In the genomic region with DNA sequence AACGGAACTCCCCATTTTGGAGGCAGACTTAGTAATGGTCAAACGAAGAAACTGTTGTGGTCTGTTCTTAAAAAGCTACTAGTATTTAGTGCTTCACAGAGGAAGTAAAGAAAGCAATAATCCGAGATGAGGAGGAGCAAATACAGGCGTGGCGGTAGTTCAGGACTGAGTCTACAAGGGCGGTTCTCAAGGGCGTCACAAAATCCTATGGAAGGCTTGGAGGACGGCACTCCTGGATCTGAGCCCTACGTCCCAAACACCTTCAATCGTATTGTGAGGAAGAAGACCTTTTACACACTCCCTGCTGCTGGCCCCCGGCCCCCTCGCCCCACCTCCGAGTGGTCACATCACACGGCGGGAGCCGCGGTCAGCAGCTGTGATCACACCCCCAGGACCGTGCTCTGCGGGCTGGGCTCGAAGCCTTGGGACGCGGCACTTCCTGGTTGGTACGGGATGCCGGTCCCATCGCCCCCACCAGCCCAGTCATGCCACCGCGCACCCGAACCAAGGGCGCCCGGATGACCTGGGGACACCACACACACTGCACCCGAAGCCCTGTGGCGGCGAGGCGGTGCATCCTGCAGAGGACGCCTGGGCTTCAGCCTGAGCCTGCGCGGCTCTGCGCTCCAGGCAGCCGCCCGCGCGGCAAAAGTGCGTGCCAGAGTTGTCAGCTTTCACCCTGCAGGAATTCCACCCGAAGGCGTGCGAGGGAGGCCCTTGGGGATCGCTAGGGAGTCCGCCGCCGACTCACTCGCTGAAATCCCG, we compare ENCODE assay signal across 1 cellular context.
TF ChIP-seq lines count a peak whose summit lies in the region.

No MANE protein-coding gene starts in this region.

TF ChIP-seq in K562, 482 proteins besides CTCF, POLR2A, EP300 and RAD21 (continued from another document and continues in another):
- TF ChIP-seq, protein P1, sequence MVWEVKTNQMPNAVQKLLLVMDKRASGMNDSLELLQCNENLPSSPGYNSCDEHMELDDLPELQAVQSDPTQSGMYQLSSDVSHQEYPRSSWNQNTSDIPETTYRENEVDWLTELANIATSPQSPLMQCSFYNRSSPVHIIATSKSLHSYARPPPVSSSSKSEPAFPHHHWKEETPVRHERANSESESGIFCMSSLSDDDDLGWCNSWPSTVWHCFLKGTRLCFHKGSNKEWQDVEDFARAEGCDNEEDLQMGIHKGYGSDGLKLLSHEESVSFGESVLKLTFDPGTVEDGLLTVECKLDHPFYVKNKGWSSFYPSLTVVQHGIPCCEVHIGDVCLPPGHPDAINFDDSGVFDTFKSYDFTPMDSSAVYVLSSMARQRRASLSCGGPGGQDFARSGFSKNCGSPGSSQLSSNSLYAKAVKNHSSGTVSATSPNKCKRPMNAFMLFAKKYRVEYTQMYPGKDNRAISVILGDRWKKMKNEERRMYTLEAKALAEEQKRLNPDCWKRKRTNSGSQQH (CRISPR knock-in tag; IDR thresholded peaks at IDR 0.05), result 0 out of 2 replicates have a peak, but pooled peaks have one; percentile 54
- TF ChIP-seq HNRNPL (IDR thresholded peaks at IDR 0.05; ENCODE audit: low read depth, low read length), result no peak; the same call in 1 of the 2 replicates
- no peak for TF ChIP-seq DIDO1 (tag; IDR thresholded peaks at IDR 0.05; ENCODE audit: low read depth)
- TF ChIP-seq CBX1 (IDR thresholded peaks at IDR 0.05; ENCODE audit: low read depth), result no peak; the same call in 1 of the 2 replicates
- TF ChIP-seq HNRNPH1 (optimal IDR thresholded peaks at IDR 0.05; ENCODE audit: low read depth, low read length), result no peak
- no peak for TF ChIP-seq TEAD2 (tag; IDR thresholded peaks at IDR 0.05)
- no peak for TF ChIP-seq PRMT5 (CRISPR knock-in tag; IDR thresholded peaks at IDR 0.05)
- TF ChIP-seq, protein P2, sequence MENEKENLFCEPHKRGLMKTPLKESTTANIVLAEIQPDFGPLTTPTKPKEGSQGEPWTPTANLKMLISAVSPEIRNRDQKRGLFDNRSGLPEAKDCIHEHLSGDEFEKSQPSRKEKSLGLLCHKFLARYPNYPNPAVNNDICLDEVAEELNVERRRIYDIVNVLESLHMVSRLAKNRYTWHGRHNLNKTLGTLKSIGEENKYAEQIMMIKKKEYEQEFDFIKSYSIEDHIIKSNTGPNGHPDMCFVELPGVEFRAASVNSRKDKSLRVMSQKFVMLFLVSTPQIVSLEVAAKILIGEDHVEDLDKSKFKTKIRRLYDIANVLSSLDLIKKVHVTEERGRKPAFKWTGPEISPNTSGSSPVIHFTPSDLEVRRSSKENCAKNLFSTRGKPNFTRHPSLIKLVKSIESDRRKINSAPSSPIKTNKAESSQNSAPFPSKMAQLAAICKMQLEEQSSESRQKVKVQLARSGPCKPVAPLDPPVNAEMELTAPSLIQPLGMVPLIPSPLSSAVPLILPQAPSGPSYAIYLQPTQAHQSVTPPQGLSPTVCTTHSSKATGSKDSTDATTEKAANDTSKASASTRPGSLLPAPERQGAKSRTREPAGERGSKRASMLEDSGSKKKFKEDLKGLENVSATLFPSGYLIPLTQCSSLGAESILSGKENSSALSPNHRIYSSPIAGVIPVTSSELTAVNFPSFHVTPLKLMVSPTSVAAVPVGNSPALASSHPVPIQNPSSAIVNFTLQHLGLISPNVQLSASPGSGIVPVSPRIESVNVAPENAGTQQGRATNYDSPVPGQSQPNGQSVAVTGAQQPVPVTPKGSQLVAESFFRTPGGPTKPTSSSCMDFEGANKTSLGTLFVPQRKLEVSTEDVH (IDR thresholded peaks at IDR 0.05; ENCODE audit: low read depth, partially characterized antibody), result no peak
- TF ChIP-seq, protein P3, sequence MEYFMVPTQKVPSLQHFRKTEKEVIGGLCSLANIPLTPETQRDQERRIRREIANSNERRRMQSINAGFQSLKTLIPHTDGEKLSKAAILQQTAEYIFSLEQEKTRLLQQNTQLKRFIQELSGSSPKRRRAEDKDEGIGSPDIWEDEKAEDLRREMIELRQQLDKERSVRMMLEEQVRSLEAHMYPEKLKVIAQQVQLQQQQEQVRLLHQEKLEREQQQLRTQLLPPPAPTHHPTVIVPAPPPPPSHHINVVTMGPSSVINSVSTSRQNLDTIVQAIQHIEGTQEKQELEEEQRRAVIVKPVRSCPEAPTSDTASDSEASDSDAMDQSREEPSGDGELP (CRISPR knock-in tag; IDR thresholded peaks at IDR 0.05; ENCODE audit: borderline replicate concordance), result no peak; the same call in 1 of the 2 replicates
- no peak for TF ChIP-seq TFAM (CRISPR knock-in tag; conservative IDR thresholded peaks at IDR 0.05)
- no peak for TF ChIP-seq CBX2 (IDR thresholded peaks at IDR 0.05; ENCODE audit: insufficient read depth, low read length, poor library complexity, severe bottlenecking)
- peak; percentile 26 for TF ChIP-seq TAF9B (IDR thresholded peaks at IDR 0.05; ENCODE audit: partially characterized antibody)
- TF ChIP-seq, protein P4, sequence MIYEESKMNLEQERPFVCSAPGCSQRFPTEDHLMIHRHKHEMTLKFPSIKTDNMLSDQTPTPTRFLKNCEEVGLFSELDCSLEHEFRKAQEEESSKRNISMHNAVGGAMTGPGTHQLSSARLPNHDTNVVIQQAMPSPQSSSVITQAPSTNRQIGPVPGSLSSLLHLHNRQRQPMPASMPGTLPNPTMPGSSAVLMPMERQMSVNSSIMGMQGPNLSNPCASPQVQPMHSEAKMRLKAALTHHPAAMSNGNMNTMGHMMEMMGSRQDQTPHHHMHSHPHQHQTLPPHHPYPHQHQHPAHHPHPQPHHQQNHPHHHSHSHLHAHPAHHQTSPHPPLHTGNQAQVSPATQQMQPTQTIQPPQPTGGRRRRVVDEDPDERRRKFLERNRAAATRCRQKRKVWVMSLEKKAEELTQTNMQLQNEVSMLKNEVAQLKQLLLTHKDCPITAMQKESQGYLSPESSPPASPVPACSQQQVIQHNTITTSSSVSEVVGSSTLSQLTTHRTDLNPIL (CRISPR knock-in tag; IDR thresholded peaks at IDR 0.05), result no peak
- peak; percentile 43; the same call in 1 of the 2 replicates for TF ChIP-seq GABPB1 (CRISPR knock-in tag; IDR thresholded peaks at IDR 0.05)
- TF ChIP-seq, protein P5, sequence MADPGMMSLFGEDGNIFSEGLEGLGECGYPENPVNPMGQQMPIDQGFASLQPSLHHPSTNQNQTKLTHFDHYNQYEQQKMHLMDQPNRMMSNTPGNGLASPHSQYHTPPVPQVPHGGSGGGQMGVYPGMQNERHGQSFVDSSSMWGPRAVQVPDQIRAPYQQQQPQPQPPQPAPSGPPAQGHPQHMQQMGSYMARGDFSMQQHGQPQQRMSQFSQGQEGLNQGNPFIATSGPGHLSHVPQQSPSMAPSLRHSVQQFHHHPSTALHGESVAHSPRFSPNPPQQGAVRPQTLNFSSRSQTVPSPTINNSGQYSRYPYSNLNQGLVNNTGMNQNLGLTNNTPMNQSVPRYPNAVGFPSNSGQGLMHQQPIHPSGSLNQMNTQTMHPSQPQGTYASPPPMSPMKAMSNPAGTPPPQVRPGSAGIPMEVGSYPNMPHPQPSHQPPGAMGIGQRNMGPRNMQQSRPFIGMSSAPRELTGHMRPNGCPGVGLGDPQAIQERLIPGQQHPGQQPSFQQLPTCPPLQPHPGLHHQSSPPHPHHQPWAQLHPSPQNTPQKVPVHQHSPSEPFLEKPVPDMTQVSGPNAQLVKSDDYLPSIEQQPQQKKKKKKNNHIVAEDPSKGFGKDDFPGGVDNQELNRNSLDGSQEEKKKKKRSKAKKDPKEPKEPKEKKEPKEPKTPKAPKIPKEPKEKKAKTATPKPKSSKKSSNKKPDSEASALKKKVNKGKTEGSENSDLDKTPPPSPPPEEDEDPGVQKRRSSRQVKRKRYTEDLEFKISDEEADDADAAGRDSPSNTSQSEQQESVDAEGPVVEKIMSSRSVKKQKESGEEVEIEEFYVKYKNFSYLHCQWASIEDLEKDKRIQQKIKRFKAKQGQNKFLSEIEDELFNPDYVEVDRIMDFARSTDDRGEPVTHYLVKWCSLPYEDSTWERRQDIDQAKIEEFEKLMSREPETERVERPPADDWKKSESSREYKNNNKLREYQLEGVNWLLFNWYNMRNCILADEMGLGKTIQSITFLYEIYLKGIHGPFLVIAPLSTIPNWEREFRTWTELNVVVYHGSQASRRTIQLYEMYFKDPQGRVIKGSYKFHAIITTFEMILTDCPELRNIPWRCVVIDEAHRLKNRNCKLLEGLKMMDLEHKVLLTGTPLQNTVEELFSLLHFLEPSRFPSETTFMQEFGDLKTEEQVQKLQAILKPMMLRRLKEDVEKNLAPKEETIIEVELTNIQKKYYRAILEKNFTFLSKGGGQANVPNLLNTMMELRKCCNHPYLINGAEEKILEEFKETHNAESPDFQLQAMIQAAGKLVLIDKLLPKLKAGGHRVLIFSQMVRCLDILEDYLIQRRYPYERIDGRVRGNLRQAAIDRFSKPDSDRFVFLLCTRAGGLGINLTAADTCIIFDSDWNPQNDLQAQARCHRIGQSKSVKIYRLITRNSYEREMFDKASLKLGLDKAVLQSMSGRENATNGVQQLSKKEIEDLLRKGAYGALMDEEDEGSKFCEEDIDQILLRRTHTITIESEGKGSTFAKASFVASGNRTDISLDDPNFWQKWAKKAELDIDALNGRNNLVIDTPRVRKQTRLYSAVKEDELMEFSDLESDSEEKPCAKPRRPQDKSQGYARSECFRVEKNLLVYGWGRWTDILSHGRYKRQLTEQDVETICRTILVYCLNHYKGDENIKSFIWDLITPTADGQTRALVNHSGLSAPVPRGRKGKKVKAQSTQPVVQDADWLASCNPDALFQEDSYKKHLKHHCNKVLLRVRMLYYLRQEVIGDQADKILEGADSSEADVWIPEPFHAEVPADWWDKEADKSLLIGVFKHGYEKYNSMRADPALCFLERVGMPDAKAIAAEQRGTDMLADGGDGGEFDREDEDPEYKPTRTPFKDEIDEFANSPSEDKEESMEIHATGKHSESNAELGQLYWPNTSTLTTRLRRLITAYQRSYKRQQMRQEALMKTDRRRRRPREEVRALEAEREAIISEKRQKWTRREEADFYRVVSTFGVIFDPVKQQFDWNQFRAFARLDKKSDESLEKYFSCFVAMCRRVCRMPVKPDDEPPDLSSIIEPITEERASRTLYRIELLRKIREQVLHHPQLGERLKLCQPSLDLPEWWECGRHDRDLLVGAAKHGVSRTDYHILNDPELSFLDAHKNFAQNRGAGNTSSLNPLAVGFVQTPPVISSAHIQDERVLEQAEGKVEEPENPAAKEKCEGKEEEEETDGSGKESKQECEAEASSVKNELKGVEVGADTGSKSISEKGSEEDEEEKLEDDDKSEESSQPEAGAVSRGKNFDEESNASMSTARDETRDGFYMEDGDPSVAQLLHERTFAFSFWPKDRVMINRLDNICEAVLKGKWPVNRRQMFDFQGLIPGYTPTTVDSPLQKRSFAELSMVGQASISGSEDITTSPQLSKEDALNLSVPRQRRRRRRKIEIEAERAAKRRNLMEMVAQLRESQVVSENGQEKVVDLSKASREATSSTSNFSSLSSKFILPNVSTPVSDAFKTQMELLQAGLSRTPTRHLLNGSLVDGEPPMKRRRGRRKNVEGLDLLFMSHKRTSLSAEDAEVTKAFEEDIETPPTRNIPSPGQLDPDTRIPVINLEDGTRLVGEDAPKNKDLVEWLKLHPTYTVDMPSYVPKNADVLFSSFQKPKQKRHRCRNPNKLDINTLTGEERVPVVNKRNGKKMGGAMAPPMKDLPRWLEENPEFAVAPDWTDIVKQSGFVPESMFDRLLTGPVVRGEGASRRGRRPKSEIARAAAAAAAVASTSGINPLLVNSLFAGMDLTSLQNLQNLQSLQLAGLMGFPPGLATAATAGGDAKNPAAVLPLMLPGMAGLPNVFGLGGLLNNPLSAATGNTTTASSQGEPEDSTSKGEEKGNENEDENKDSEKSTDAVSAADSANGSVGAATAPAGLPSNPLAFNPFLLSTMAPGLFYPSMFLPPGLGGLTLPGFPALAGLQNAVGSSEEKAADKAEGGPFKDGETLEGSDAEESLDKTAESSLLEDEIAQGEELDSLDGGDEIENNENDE (IDR thresholded peaks at IDR 0.05; ENCODE audit: low read depth, low read length), result no peak
- TF ChIP-seq KLF6 (CRISPR knock-in tag; IDR thresholded peaks at IDR 0.05; ENCODE audit: borderline replicate concordance), result no peak
- no peak for TF ChIP-seq ZNF3 (CRISPR knock-in tag; IDR thresholded peaks at IDR 0.05)
- TF ChIP-seq JUND (IDR thresholded peaks at IDR 0.05; ENCODE audit: borderline replicate concordance, low read depth, low read length), result 0 out of 2 replicates have a peak, but pooled peaks have one; percentile 2
- TF ChIP-seq JUND (tag; IDR thresholded peaks at IDR 0.05; ENCODE audit: borderline replicate concordance, low read depth, low read length), result no peak; the same call in 2 of the 3 replicates
- TF ChIP-seq, protein P6, sequence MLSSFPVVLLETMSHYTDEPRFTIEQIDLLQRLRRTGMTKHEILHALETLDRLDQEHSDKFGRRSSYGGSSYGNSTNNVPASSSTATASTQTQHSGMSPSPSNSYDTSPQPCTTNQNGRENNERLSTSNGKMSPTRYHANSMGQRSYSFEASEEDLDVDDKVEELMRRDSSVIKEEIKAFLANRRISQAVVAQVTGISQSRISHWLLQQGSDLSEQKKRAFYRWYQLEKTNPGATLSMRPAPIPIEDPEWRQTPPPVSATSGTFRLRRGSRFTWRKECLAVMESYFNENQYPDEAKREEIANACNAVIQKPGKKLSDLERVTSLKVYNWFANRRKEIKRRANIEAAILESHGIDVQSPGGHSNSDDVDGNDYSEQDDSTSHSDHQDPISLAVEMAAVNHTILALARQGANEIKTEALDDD (IDR thresholded peaks at IDR 0.05), result peak; percentile 85
- no peak for TF ChIP-seq JUN (IDR thresholded peaks at IDR 0.05; ENCODE audit: borderline replicate concordance, low read depth, low read length)
- TF ChIP-seq JUN (CRISPR knock-in tag; IDR thresholded peaks at IDR 0.05; ENCODE audit: borderline replicate concordance), result peak; percentile 86; the same call in 1 of the 2 replicates
- no peak for TF ChIP-seq MTF1 (CRISPR knock-in tag; IDR thresholded peaks at IDR 0.05; ENCODE audit: borderline replicate concordance)
- no peak for TF ChIP-seq SRSF3 (IDR thresholded peaks at IDR 0.05; ENCODE audit: insufficient read depth, low read length)
- TF ChIP-seq FOXM1 (IDR thresholded peaks at IDR 0.05; ENCODE audit: low read depth), result no peak
- 0 out of 2 replicates have a peak, but pooled peaks have one; percentile 34 for TF ChIP-seq FOXM1 (CRISPR knock-in tag; IDR thresholded peaks at IDR 0.05; ENCODE audit: low read depth)
- TF ChIP-seq, protein P7, sequence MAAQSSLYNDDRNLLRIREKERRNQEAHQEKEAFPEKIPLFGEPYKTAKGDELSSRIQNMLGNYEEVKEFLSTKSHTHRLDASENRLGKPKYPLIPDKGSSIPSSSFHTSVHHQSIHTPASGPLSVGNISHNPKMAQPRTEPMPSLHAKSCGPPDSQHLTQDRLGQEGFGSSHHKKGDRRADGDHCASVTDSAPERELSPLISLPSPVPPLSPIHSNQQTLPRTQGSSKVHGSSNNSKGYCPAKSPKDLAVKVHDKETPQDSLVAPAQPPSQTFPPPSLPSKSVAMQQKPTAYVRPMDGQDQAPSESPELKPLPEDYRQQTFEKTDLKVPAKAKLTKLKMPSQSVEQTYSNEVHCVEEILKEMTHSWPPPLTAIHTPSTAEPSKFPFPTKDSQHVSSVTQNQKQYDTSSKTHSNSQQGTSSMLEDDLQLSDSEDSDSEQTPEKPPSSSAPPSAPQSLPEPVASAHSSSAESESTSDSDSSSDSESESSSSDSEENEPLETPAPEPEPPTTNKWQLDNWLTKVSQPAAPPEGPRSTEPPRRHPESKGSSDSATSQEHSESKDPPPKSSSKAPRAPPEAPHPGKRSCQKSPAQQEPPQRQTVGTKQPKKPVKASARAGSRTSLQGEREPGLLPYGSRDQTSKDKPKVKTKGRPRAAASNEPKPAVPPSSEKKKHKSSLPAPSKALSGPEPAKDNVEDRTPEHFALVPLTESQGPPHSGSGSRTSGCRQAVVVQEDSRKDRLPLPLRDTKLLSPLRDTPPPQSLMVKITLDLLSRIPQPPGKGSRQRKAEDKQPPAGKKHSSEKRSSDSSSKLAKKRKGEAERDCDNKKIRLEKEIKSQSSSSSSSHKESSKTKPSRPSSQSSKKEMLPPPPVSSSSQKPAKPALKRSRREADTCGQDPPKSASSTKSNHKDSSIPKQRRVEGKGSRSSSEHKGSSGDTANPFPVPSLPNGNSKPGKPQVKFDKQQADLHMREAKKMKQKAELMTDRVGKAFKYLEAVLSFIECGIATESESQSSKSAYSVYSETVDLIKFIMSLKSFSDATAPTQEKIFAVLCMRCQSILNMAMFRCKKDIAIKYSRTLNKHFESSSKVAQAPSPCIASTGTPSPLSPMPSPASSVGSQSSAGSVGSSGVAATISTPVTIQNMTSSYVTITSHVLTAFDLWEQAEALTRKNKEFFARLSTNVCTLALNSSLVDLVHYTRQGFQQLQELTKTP (IDR thresholded peaks at IDR 0.05; ENCODE audit: low read depth in 1 of 2, partially characterized antibody in 2 of 2), result peak in 1 of 2 experiments; percentile 74
- TF ChIP-seq IFI16 (CRISPR knock-in tag; IDR thresholded peaks at IDR 0.05), result no peak
